ENCODE assay signal across 1 cellular context in genomic region chr2:78999410-78999809, GRCh38.
A peak's percentile ranks its signal among the peaks of the same experiment; 100 is the strongest.
TF ChIP-seq lines count a peak whose summit lies in the region.

No MANE protein-coding gene starts in this region.

TF ChIP-seq in SK-N-SH, 30 proteins besides CTCF, POLR2A, EP300 and RAD21 (continued from another document):
- TF ChIP-seq GATA2 (CRISPR knock-in tag; IDR thresholded peaks at IDR 0.05): no peak
- TF ChIP-seq MXI1 (IDR thresholded peaks at IDR 0.05; ENCODE audit: low read depth, low read length): no peak
- peak; percentile 17; the same call in 1 of the 2 replicates for TF ChIP-seq SMC3 (IDR thresholded peaks at IDR 0.05; ENCODE audit: low read depth, low read length)
